Comparison of ENCODE assay signal across 36 cellular contexts in genomic region chr3:174146008-174146407, GRCh38.
"Had no signal": no experiment of that assay in that cellular context is flagged by ENCODE, and none has a peak within 500 bp of the region (broad histone marks: within the 10 kb centered on the region; RNA-seq: fewer than 3 reads in every experiment).

No MANE protein-coding gene starts in this region.

- H3K36me3 ChIP-seq: MG63 had no signal

- DNase-seq: Karpas-422, Kasumi-1, MG63, MM.1S, MV-4-11, NCI-H1048, NCI-H1092, NCI-H1092 treated with DMSO at 0.1 percent for 48 hours, NCI-H1105, NCI-H1105 treated with DMSO at 0.1 percent for 48 hours, NCI-H1417, NCI-H1417 treated with DMSO at 0.1 percent for 48 hours, NCI-H1436, NCI-H1436 treated with DMSO at 0.1 percent for 48 hours, NCI-H146, NCI-H1694, NCI-H1694 treated with DMSO at 0.1 percent for 48 hours, NCI-H187, NCI-H187 treated with DMSO at 0.1 percent for 48 hours, NCI-H1930, NCI-H2029, NCI-H2029 treated with DMSO at 0.1 percent for 48 hours, NCI-H2081, NCI-H2081 treated with DMSO at 0.1 percent for 48 hours, NCI-H2107, NCI-H2171, NCI-H2171 treated with DMSO at 0.1 percent for 48 hours, NCI-H2227 treated with DMSO at 0.1 percent for 48 hours, NCI-H226, NCI-H345, NCI-H446, NCI-H446 treated with DMSO at 0.1 percent for 48 hours, NCI-H510A, NCI-H510A treated with DMSO at 0.1 percent for 48 hours, NCI-H524, NCI-H524 treated with DMSO at 0.1 percent for 48 hours had no signal

- H3K27me3 ChIP-seq: MG63 had no signal

- H3K4me3 ChIP-seq: MG63 had no signal
